In genomic region chr1:220810179-220810653, GRCh38 we compare ENCODE assay signal across 8 cellular contexts. TPM values are rescaled to one million over a fixed set of nuclear protein-coding genes. Genes with fewer than 3 reads are reported as not detected.
DNase-seq lines count a peak whose midpoint lies in the region; ATAC-seq and TF ChIP-seq lines count a peak whose summit lies in the region.

No MANE protein-coding gene starts in this region.

- CTCF ChIA-PET in Caco-2 (lab: Charles Lee) = interaction anchor here (0.6 to 1.3 kb wide), 2 partner anchors 39 to 514 kb away, joined by 3 to 9 read pairs; no protein-coding TSS in a partner anchor

- intact Hi-C loops in Caco-2 (cut with micrococcal nuclease; ENCODE audit: unreplicated experiment) (loop anchor here (5.0 kb wide), 1 partner anchor 392 kb away; no protein-coding TSS in a partner anchor), ovary (cut with DNase I) (no loop called here), tibial artery (cut with DNase I; ENCODE audit: low total_unique reads) (no loop called here)
- intact Hi-C loops in activated T-helper 1 cell treated with anti-CD3 and anti-CD28 coated beads, Interleukin-12 subunit alpha, Interleukin-12 subunit beta, Interleukin-2, Interleukin-4 antibody, amounts not matched to agents 30 ng/mL and 10 ng/mL and 1 ng/mL, durations not matched to agents 14 hours and 24 hours and 36 hours (cut with micrococcal nuclease) = loop anchor here (1.0 to 2.0 kb wide), 3 partner anchors 393 to 1645 kb away; no protein-coding TSS in a partner anchor

- BruUV-seq in Caco-2 (replicated peaks; lab: Mats Ljungman, UMichigan) = no TSS peak

- no peak overlapping the region for H3K4me3 ChIP-seq in Caco-2 (ENCODE audit: low read depth, low read length)
- H3K4me3 ChIP-seq in ovary = no peak overlapping the region
- peak overlapping the region; percentile 19 to 23 for H3K4me3 ChIP-seq in tibial artery

- H3K27me3 Mint-ChIP-seq in Caco-2 (ENCODE audit: insufficient read depth, unreplicated experiment) = no peaks in the 10 kb centered on the region
- peaks cover 8% of the 10 kb centered on the region for H3K27me3 Mint-ChIP-seq in activated T-helper 1 cell treated with anti-CD3 and anti-CD28 coated beads, Interleukin-12 subunit alpha, Interleukin-12 subunit beta, Interleukin-2, Interleukin-4 antibody, amounts not matched to agents 30 ng/mL and 10 ng/mL and 1 ng/mL, durations not matched to agents 14 hours and 24 hours and 36 hours (ENCODE audit: insufficient read depth)

- TF ChIP-seq CTCF in Caco-2 (IDR thresholded peaks at IDR 0.05; ENCODE audit: insufficient read depth in 1 of 2, low read depth in 1 of 2, low read length in 1 of 2, severe bottlenecking in 1 of 2, unreplicated experiment in 1 of 2) (peak; percentile 67 to 85), ovary (IDR thresholded peaks at IDR 0.05) (peak; percentile 65 to 83 (median 75)), tibial artery (IDR thresholded peaks at IDR 0.05) (peak; percentile 88 to 95)

- H3K27ac Mint-ChIP-seq in Caco-2 (ENCODE audit: unreplicated experiment) = no peak overlapping the region
- no peak overlapping the region for H3K27ac Mint-ChIP-seq in activated T-helper 1 cell treated with anti-CD3 and anti-CD28 coated beads, Interleukin-12 subunit alpha, Interleukin-12 subunit beta, Interleukin-2, Interleukin-4 antibody, amounts not matched to agents 30 ng/mL and 10 ng/mL and 1 ng/mL, durations not matched to agents 14 hours and 24 hours and 36 hours

- H3K4me1 ChIP-seq in Caco-2 (no peaks in the 10 kb centered on the region), ovary (ENCODE audit: insufficient read depth) (no peaks in the 10 kb centered on the region), tibial artery (peaks cover 0 to 6% (median 3%) of the 10 kb centered on the region in 4 donors)

- H3K9me3 ChIP-seq in Caco-2 (no peaks in the 10 kb centered on the region), ovary (no peaks in the 10 kb centered on the region), tibial artery (no peaks in the 10 kb centered on the region)

- DNase-seq in Caco-2 (peak; percentile 59 to 67), RPMI7951 (ENCODE audit: low read depth) (peak; percentile 74), foreskin melanocyte (peak; percentile 60), ovary (peak; percentile 64 to 84 (median 80)), tibial artery (peak; percentile 85 to 86)
- DNase-seq in activated T-helper 1 cell treated with anti-CD3 and anti-CD28 coated beads, Interleukin-12 subunit alpha, Interleukin-12 subunit beta, Interleukin-2, Interleukin-4 antibody, amounts not matched to agents 30 ng/mL and 10 ng/mL and 1 ng/mL, durations not matched to agents 14 hours and 24 hours and 36 hours (ENCODE audit: low spot score) = peak; percentile 55

- POLR2A ChIA-PET in Caco-2 (lab: Charles Lee) = no interaction called here

- no peak for TF ChIP-seq EP300 in ovary (IDR thresholded peaks at IDR 0.05)

- TF ChIP-seq POLR2A in ovary (IDR thresholded peaks at IDR 0.05) = no peak

- WGBS in ovary, 3 donors = 7 to 15% (median 13%) methylated on average over 20 of the region's 20 CpGs

- H3K9me3 Mint-ChIP-seq in Caco-2 (ENCODE audit: unreplicated experiment) = no peaks in the 10 kb centered on the region
- no peaks in the 10 kb centered on the region for H3K9me3 Mint-ChIP-seq in activated T-helper 1 cell treated with anti-CD3 and anti-CD28 coated beads, Interleukin-12 subunit alpha, Interleukin-12 subunit beta, Interleukin-2, Interleukin-4 antibody, amounts not matched to agents 30 ng/mL and 10 ng/mL and 1 ng/mL, durations not matched to agents 14 hours and 24 hours and 36 hours

- no peaks in the 10 kb centered on the region for H3K4me1 Mint-ChIP-seq in Caco-2 (ENCODE audit: low read depth, unreplicated experiment)
- H3K4me1 Mint-ChIP-seq in activated T-helper 1 cell treated with anti-CD3 and anti-CD28 coated beads, Interleukin-12 subunit alpha, Interleukin-12 subunit beta, Interleukin-2, Interleukin-4 antibody, amounts not matched to agents 30 ng/mL and 10 ng/mL and 1 ng/mL, durations not matched to agents 14 hours and 24 hours and 36 hours (ENCODE audit: low read depth) = peaks cover 9% of the 10 kb centered on the region

- no peak overlapping the region for H3K4me3 Mint-ChIP-seq in Caco-2 (ENCODE audit: unreplicated experiment)
- no peak overlapping the region for H3K4me3 Mint-ChIP-seq in activated T-helper 1 cell treated with anti-CD3 and anti-CD28 coated beads, Interleukin-12 subunit alpha, Interleukin-12 subunit beta, Interleukin-2, Interleukin-4 antibody, amounts not matched to agents 30 ng/mL and 10 ng/mL and 1 ng/mL, durations not matched to agents 14 hours and 24 hours and 36 hours

- H3K36me3 ChIP-seq in Caco-2 (ENCODE audit: control insufficient read depth, insufficient read depth, low read length) (peaks cover 7% of the 10 kb centered on the region), ovary (no peaks in the 10 kb centered on the region), tibial artery (peaks cover 0 to 25% (median 4%) of the 10 kb centered on the region in 3 donors)

- ATAC-seq in GM19455 (IDR thresholded peaks at IDR 0.05; ENCODE audit: unreplicated experiment) (peak; percentile 97), HG03571 (IDR thresholded peaks at IDR 0.05; ENCODE audit: unreplicated experiment) (peak; percentile 91)

- no peak overlapping the region for H3K27ac ChIP-seq in ovary
- no peak overlapping the region for H3K27ac ChIP-seq in tibial artery

- peaks cover 33% of the 10 kb centered on the region for H3K36me3 Mint-ChIP-seq in Caco-2 (ENCODE audit: insufficient read depth, unreplicated experiment)
- H3K36me3 Mint-ChIP-seq in activated T-helper 1 cell treated with anti-CD3 and anti-CD28 coated beads, Interleukin-12 subunit alpha, Interleukin-12 subunit beta, Interleukin-2, Interleukin-4 antibody, amounts not matched to agents 30 ng/mL and 10 ng/mL and 1 ng/mL, durations not matched to agents 14 hours and 24 hours and 36 hours (ENCODE audit: low read depth) = no peaks in the 10 kb centered on the region

- H3K27me3 ChIP-seq in Caco-2 (replicated peaks; ENCODE audit: control insufficient read depth, insufficient read depth, low read length) (no peaks in the 10 kb centered on the region), ovary (no peaks in the 10 kb centered on the region), tibial artery (no peaks in the 10 kb centered on the region)

RNA-seq across cellular contexts. Expression of gene MTARC1, which starts 23.5 kb away (rescaled TPM):
- total RNA-seq in Caco-2 (2022) (88.7 and 93.0 TPM in 2 replicates), ovary (1 to 10 TPM; 1.7 to 6.1 (median 4.7) TPM)
- total RNA-seq in RPMI7951 (2014; rRNA removed; shearing (Covaris generic)) = 0.29 TPM in 1 of 2 replicates, not detected in the other
- not detected in 2 replicates for total RNA-seq in activated T-helper 1 cell treated with anti-CD3 and anti-CD28 coated beads, Interleukin-12 subunit alpha, Interleukin-12 subunit beta, Interleukin-2, Interleukin-4 antibody, amounts not matched to agents 30 ng/mL and 10 ng/mL and 1 ng/mL, durations not matched to agents 14 hours and 24 hours and 36 hours
- polyA plus RNA-seq in ovary = 10 to 100 TPM in 1 of 2 donors, 1 to 10 TPM in 1; 2.8 to 13.2 TPM

Comparison
In these comparisons a context has a peak if more than half of its experiments do, and no peak if none do; other contexts are left out.
1. H3K4me3 ChIP-seq: peak in tibial artery (2 of 2); none in Caco-2 (single experiment) and ovary (single experiment).
2. RNA of gene MTARC1, which starts 23.5 kb away (total RNA-seq): 88.7 to 93.0 TPM in Caco-2; 1.7 to 6.1 TPM in ovary, 0.29 TPM in RPMI7951 and not detected in activated T-helper 1 cell treated with anti-CD3 and anti-CD28 coated beads, Interleukin-12 subunit alpha, Interleukin-12 subunit beta, Interleukin-2, Interleukin-4 antibody, amounts not matched to agents 30 ng/mL and 10 ng/mL and 1 ng/mL, durations not matched to agents 14 hours and 24 hours and 36 hours; every median in the first group is over 10 times any median in the second.
3. intact Hi-C loops: an anchor here in Caco-2 (5.0 kb wide) and activated T-helper 1 cell treated with anti-CD3 and anti-CD28 coated beads, Interleukin-12 subunit alpha, Interleukin-12 subunit beta, Interleukin-2, Interleukin-4 antibody, amounts not matched to agents 30 ng/mL and 10 ng/mL and 1 ng/mL, durations not matched to agents 14 hours and 24 hours and 36 hours (1.0 to 2.0 kb wide); none called in ovary and tibial artery.
4. Peak in every context shown above with its lines, with median percentiles within 50 percentile points of each other: DNase-seq and CTCF ChIP-seq.